11 cellular contexts compared by ENCODE assay signal in genomic region chr16:11139624-11140375, GRCh38.
DNase-seq lines count a peak whose midpoint lies in the region; ATAC-seq and TF ChIP-seq lines count a peak whose summit lies in the region.
"Had no signal": no experiment of that assay in that cellular context is flagged by ENCODE, and none has a peak within 500 bp of the region (broad histone marks: within the 10 kb centered on the region; RNA-seq: fewer than 3 reads in every experiment).

No MANE protein-coding gene starts in this region.

- H4K20me1 ChIP-seq in MM.1S (ENCODE audit: insufficient read depth, low read length) (no peaks in the 10 kb centered on the region), OCI-LY7 (ENCODE audit: insufficient read depth, low read length) (no peaks in the 10 kb centered on the region)

- no peaks in the 10 kb centered on the region for H3F3A ChIP-seq in MM.1S (ENCODE audit: insufficient read depth, low read length)

- DNase-seq in MCF 10A (ENCODE audit: unreplicated experiment), result no peak
- no peak for DNase-seq in breast epithelium (ENCODE audit: low spot score in 2 of 2)
- peak; percentile 35 for DNase-seq in activated T-cell treated with anti-CD3 and anti-CD28 coated beads, Interleukin-2, amount 50 U/mL, for 1 hour
- DNase-seq in glomerular visceral epithelial cell (ENCODE audit: extremely low spot score), result peak; percentile 90
- no peak for DNase-seq in stimulated activated naive B cell treated with anti-CD40 and anti-IgM and Interleukin-4, amounts not matched to agents 10 μg/mL and 1 μg/mL and 100 μg/mL, for 72 hours
- DNase-seq in HUDEP-2 (lab: John Stamatoyannopoulos, UW; ENCODE audit: unreplicated experiment in 76 of 76), result no peak
- DNase-seq in MM.1S, result no peak
- DNase-seq in OCI-LY7 (ENCODE audit: low spot score), result no peak
- DNase-seq: amygdala, NCI-H526 had no signal

- H3K27me3 ChIP-seq in breast epithelium (no peaks in the 10 kb centered on the region), MM.1S (replicated peaks; ENCODE audit: insufficient read depth, low read length) (no peaks in the 10 kb centered on the region)

- H3K9me3 Mint-ChIP-seq in MCF 10A (ENCODE audit: unreplicated experiment), result no peaks in the 10 kb centered on the region
- H3K9me3 Mint-ChIP-seq in stimulated activated naive B cell treated with anti-CD40 and anti-IgM and Interleukin-4, amounts not matched to agents 10 μg/mL and 1 μg/mL and 100 μg/mL, for 72 hours, result peaks cover 0 to 1% of the 10 kb centered on the region in 2 donors

- no peak for ATAC-seq in stimulated activated naive B cell treated with anti-CD40 and anti-IgM and Interleukin-4, amounts not matched to agents 10 μg/mL and 1 μg/mL and 100 μg/mL, for 72 hours (replicated peaks)

- H2AFZ ChIP-seq in MM.1S (ENCODE audit: low read length), result no peak overlapping the region
- no peak overlapping the region for H2AFZ ChIP-seq in OCI-LY7 (ENCODE audit: low read length)
- H2AFZ ChIP-seq: parathyroid adenoma had no signal

- H3K27ac ChIP-seq in breast epithelium (no peak overlapping the region), MM.1S (ENCODE audit: low read length) (no peak overlapping the region), OCI-LY7 (ENCODE audit: low read depth, low read length, poor library complexity, severe bottlenecking) (no peak overlapping the region)
- H3K27ac ChIP-seq: parathyroid adenoma had no signal

- H3K4me3 ChIP-seq in breast epithelium (no peak overlapping the region), MM.1S (ENCODE audit: low read length) (no peak overlapping the region), OCI-LY7 (ENCODE audit: low read depth, low read length, poor library complexity, severe bottlenecking) (no peak overlapping the region)

- no peak for TF ChIP-seq POLR2A in breast epithelium (IDR thresholded peaks at IDR 0.05)

- POLR2A ChIA-PET in MCF 10A (lab: Yijun Ruan, JAX), result interaction anchor here (0.7 kb wide), 1 partner anchor 195 kb away, joined by 3 read pairs; the partner anchor contains the start of gene CLEC16A
- POLR2A ChIA-PET in OCI-LY7 (lab: Charles Lee), result interaction anchor here (0.7 kb wide), 1 partner anchor 12 kb away, joined by 3 read pairs; no protein-coding TSS in a partner anchor

- intact Hi-C loops in MCF 10A (cut with micrococcal nuclease), result loop anchor here (5.0 to 10.0 kb wide), 3 partner anchors 63 to 225 kb away; partner anchors contain the start of gene SOCS1
- intact Hi-C loops in breast epithelium (cut with DNase I; ENCODE audit: low total_unique reads), result no loop called here
- intact Hi-C loops in OCI-LY7 (cut with micrococcal nuclease; ENCODE audit: unreplicated experiment), result no loop called here

- H3K27me3 Mint-ChIP-seq in MCF 10A (ENCODE audit: insufficient read depth, unreplicated experiment), result no peaks in the 10 kb centered on the region
- H3K27me3 Mint-ChIP-seq in stimulated activated naive B cell treated with anti-CD40 and anti-IgM and Interleukin-4, amounts not matched to agents 10 μg/mL and 1 μg/mL and 100 μg/mL, for 72 hours, result no peaks in the 10 kb centered on the region

- no peak overlapping the region for H3K4me2 ChIP-seq in MM.1S (ENCODE audit: low read depth, low read length)
- H3K4me2 ChIP-seq in OCI-LY7 (ENCODE audit: low read length), result no peak overlapping the region

- no peak overlapping the region for H3K9ac ChIP-seq in MM.1S (ENCODE audit: low read length)
- H3K9ac ChIP-seq: parathyroid adenoma had no signal

- H3K79me2 ChIP-seq in MM.1S (ENCODE audit: low read length), result no peaks in the 10 kb centered on the region
- no peaks in the 10 kb centered on the region for H3K79me2 ChIP-seq in OCI-LY7 (ENCODE audit: insufficient read depth, low read depth, low read length)
- H3K79me2 ChIP-seq: parathyroid adenoma had no signal

- no peaks in the 10 kb centered on the region for H3K9me3 ChIP-seq in breast epithelium
- no peaks in the 10 kb centered on the region for H3K9me3 ChIP-seq in MM.1S (replicated peaks; ENCODE audit: insufficient read depth, low read length)
- no peaks in the 10 kb centered on the region for H3K9me3 ChIP-seq in OCI-LY7 (ENCODE audit: low read length)

- no peak overlapping the region for H3K4me3 Mint-ChIP-seq in MCF 10A (ENCODE audit: unreplicated experiment)
- H3K4me3 Mint-ChIP-seq in stimulated activated naive B cell treated with anti-CD40 and anti-IgM and Interleukin-4, amounts not matched to agents 10 μg/mL and 1 μg/mL and 100 μg/mL, for 72 hours, result no peak overlapping the region

- BruUV-seq in MCF 10A (replicated peaks; lab: Mats Ljungman, UMichigan), result no TSS peak
- no TSS peak for BruUV-seq in OCI-LY7 (replicated peaks; lab: Mats Ljungman, UMichigan)

- H3K36me3 ChIP-seq in breast epithelium (no peaks in the 10 kb centered on the region), MM.1S (replicated peaks; ENCODE audit: insufficient read depth, low read length) (no peaks in the 10 kb centered on the region), OCI-LY7 (ENCODE audit: insufficient read depth, low read length) (peaks cover 8% of the 10 kb centered on the region; the same call in 1 of the 2 replicates)

- CTCF ChIA-PET in MCF 10A (lab: Yijun Ruan, JAX), result interaction anchor here (0.5 to 1.5 kb wide), 6 partner anchors 10 to 176 kb away, joined by 3 to 4 read pairs (median 4); no protein-coding TSS in a partner anchor
- CTCF ChIA-PET in OCI-LY7 (lab: Charles Lee; ENCODE audit: unreplicated experiment), result no interaction called here

- H3K4me1 ChIP-seq in breast epithelium (peaks cover 0 to 21% of the 10 kb centered on the region in 2 donors), MM.1S (ENCODE audit: low read length) (no peaks in the 10 kb centered on the region), OCI-LY7 (ENCODE audit: insufficient read depth, low read length, poor library complexity, severe bottlenecking) (peaks cover 5% of the 10 kb centered on the region)
- H3K4me1 ChIP-seq: parathyroid adenoma had no signal

- H3K9me2 ChIP-seq in MM.1S (replicated peaks; ENCODE audit: insufficient read depth, low read length) (no peaks in the 10 kb centered on the region), OCI-LY7 (ENCODE audit: insufficient read depth, low read length) (no peaks in the 10 kb centered on the region)

- H3K4me1 Mint-ChIP-seq in MCF 10A (ENCODE audit: insufficient read depth, unreplicated experiment), result peaks cover 52% of the 10 kb centered on the region
- H3K4me1 Mint-ChIP-seq in stimulated activated naive B cell treated with anti-CD40 and anti-IgM and Interleukin-4, amounts not matched to agents 10 μg/mL and 1 μg/mL and 100 μg/mL, for 72 hours, result peaks cover 21 to 58% of the 10 kb centered on the region in 2 donors

- peaks cover 13% of the 10 kb centered on the region for H3K36me3 Mint-ChIP-seq in MCF 10A (ENCODE audit: insufficient read depth, unreplicated experiment)
- H3K36me3 Mint-ChIP-seq in stimulated activated naive B cell treated with anti-CD40 and anti-IgM and Interleukin-4, amounts not matched to agents 10 μg/mL and 1 μg/mL and 100 μg/mL, for 72 hours, result peaks cover 53 to 74% of the 10 kb centered on the region in 2 donors

- H3K27ac Mint-ChIP-seq in MCF 10A (ENCODE audit: low read depth, unreplicated experiment), result peak overlapping the region; percentile 82
- peak overlapping the region; percentile 86 for H3K27ac Mint-ChIP-seq in stimulated activated naive B cell treated with anti-CD40 and anti-IgM and Interleukin-4, amounts not matched to agents 10 μg/mL and 1 μg/mL and 100 μg/mL, for 72 hours

- TF ChIP-seq CTCF in MCF 10A (IDR thresholded peaks at IDR 0.05; ENCODE audit: unreplicated experiment) (no peak), breast epithelium (IDR thresholded peaks at IDR 0.05) (no peak), MM.1S (IDR thresholded peaks at IDR 0.05; ENCODE audit: low read length) (no peak), OCI-LY7 (conservative IDR thresholded peaks at IDR 0.05; ENCODE audit: low read length) (no peak)

Comparison
In these comparisons a context has a peak if more than half of its experiments do, and no peak if none do; other contexts are left out.
1. DNase-seq: peak in activated T-cell treated with anti-CD3 and anti-CD28 coated beads, Interleukin-2, amount 50 U/mL, for 1 hour (single experiment) and glomerular visceral epithelial cell (single experiment); none in MCF 10A (single experiment), breast epithelium (0 of 2), stimulated activated naive B cell treated with anti-CD40 and anti-IgM and Interleukin-4, amounts not matched to agents 10 μg/mL and 1 μg/mL and 100 μg/mL, for 72 hours (single experiment), HUDEP-2 (0 of 76), MM.1S (single experiment) and OCI-LY7 (single experiment).